Comparison of ENCODE assay signal across 16 cellular contexts in genomic region chr16:85634747-85635544, GRCh38. TPM values are rescaled to one million over a fixed set of nuclear protein-coding genes. Genes with fewer than 3 reads are reported as not detected.
A peak's percentile ranks its signal among the peaks of the same experiment; 100 is the strongest.
DNase-seq lines count a peak whose midpoint lies in the region; ATAC-seq and TF ChIP-seq lines count a peak whose summit lies in the region.
"Had no signal": no experiment of that assay in that cellular context is flagged by ENCODE, and none has a peak within 500 bp of the region (broad histone marks: within the 10 kb centered on the region; RNA-seq: fewer than 3 reads in every experiment).

No MANE protein-coding gene starts in this region.

- peaks cover 0 to 1% (median 0%) of the 10 kb centered on the region in 3 experiments for H3K9me3 ChIP-seq in naive thymus-derived CD4-positive, alpha-beta T cell (ENCODE audit: control insufficient read depth in 2 of 3, low read length in 3 of 3)

- no peaks in the 10 kb centered on the region for H3K27me3 Mint-ChIP-seq in CD14-positive monocyte (ENCODE audit: low read depth in 3 of 3)
- H3K27me3 Mint-ChIP-seq in GM23338 (ENCODE audit: insufficient read depth, low read depth, poor library complexity), result peaks cover 11% of the 10 kb centered on the region
- no peaks in the 10 kb centered on the region for H3K27me3 Mint-ChIP-seq in WTC11 (ENCODE audit: low read depth)
- no peaks in the 10 kb centered on the region for H3K27me3 Mint-ChIP-seq in naive thymus-derived CD4-positive, alpha-beta T cell

- no peak overlapping the region for H3K4me3 Mint-ChIP-seq in CD14-positive monocyte
- H3K4me3 Mint-ChIP-seq in GM23338, result no peak overlapping the region
- no peak overlapping the region for H3K4me3 Mint-ChIP-seq in WTC11
- H3K4me3 Mint-ChIP-seq in naive thymus-derived CD4-positive, alpha-beta T cell, result no peak overlapping the region
- H3K4me3 Mint-ChIP-seq: activated CD8-positive, alpha-beta T cell treated with anti-CD3 and anti-CD28 coated beads, Interleukin-2, amount 10 ng/mL, durations not matched to agents 7 days and 5 days; T-helper 2 cell treated with Interferon-gamma antibody and Interleukin-4, amounts not matched to agents 5 μg/mL and 100 μg/mL, for 36 hours had no signal

- H2AFZ ChIP-seq in GM23338, result no peak overlapping the region

- no peak overlapping the region for H3K4me3 ChIP-seq in GM23338
- H3K4me3 ChIP-seq in kidney epithelial cell (ENCODE audit: low read depth, low read length), result no peak overlapping the region
- no peak overlapping the region for H3K4me3 ChIP-seq in naive thymus-derived CD4-positive, alpha-beta T cell (ENCODE audit: low read length)
- H3K4me3 ChIP-seq: coronary artery had no signal

- H3K9me2 ChIP-seq in GM23338 (ENCODE audit: insufficient read depth), result no peaks in the 10 kb centered on the region

- H3K36me3 Mint-ChIP-seq in CD14-positive monocyte, result peaks cover 14 to 46% of the 10 kb centered on the region in 2 donors
- peaks cover 10% of the 10 kb centered on the region for H3K36me3 Mint-ChIP-seq in GM23338 (ENCODE audit: low read depth)
- H3K36me3 Mint-ChIP-seq in WTC11, result peaks cover 3% of the 10 kb centered on the region
- H3K36me3 Mint-ChIP-seq in naive thymus-derived CD4-positive, alpha-beta T cell, result peaks cover 0 to under 1% (median 0%) of the 10 kb centered on the region in 5 donors

- H3K36me3 ChIP-seq in GM23338 (ENCODE audit: insufficient read depth) (no peaks in the 10 kb centered on the region), kidney epithelial cell (ENCODE audit: control insufficient read depth, insufficient read depth, low read length) (no peaks in the 10 kb centered on the region)
- no peaks in the 10 kb centered on the region for H3K36me3 ChIP-seq in naive thymus-derived CD4-positive, alpha-beta T cell (ENCODE audit: control insufficient read depth in 2 of 3, insufficient read depth in 3 of 3, low read length in 3 of 3)

- H3K4me2 ChIP-seq in GM23338, result no peak overlapping the region

- POLR2A ChIA-PET in WTC11 (lab: Charles Lee), result no interaction called here
- POLR2A ChIA-PET in naive thymus-derived CD4-positive, alpha-beta T cell (lab: Charles Lee), result no interaction called here

- H3K4me1 Mint-ChIP-seq in CD14-positive monocyte (no peaks in the 10 kb centered on the region), GM23338 (peaks cover 15% of the 10 kb centered on the region), WTC11 (no peaks in the 10 kb centered on the region; the same call in 1 of the 2 replicates)
- peaks cover 0 to 4% (median 0%) of the 10 kb centered on the region in 7 donors for H3K4me1 Mint-ChIP-seq in naive thymus-derived CD4-positive, alpha-beta T cell

- no peaks in the 10 kb centered on the region for H3F3A ChIP-seq in GM23338 (replicated peaks; ENCODE audit: low read depth)

- DNase-seq in CD14-positive monocyte (ENCODE audit: low spot score) (no peak), GM23338 (ENCODE audit: low spot score) (peak; percentile 63), WTC11 (ENCODE audit: low spot score) (peak; percentile 41), kidney epithelial cell (ENCODE audit: low read depth) (no peak), NCI-H1092 treated with DMSO at 0.1 percent for 48 hours (lab: John Stamatoyannopoulos, UW) (no peak), NCI-H774 (lab: John Stamatoyannopoulos, UW) (no peak)
- DNase-seq in stimulated activated CD4-positive, alpha-beta T cell treated with anti-CD3 and anti-CD28 coated beads, Interleukin-4, amount 100 ng/mL, for 24 hours, result no peak
- DNase-seq in naive thymus-derived CD4-positive, alpha-beta T cell, result no peak
- DNase-seq: activated CD8-positive, alpha-beta T cell treated with anti-CD3 and anti-CD28 coated beads, Interleukin-2, amount 10 ng/mL, durations not matched to agents 7 days and 5 days; activated naive CD4-positive, alpha-beta T cell treated with Interleukin-2 at 50 U/mL for 16 hours; HCEC 1CT; islet precursor cell; NCI-H187 treated with DMSO at 0.1 percent for 48 hours; right cardiac atrium had no signal

- peaks cover 0 to 3% (median 3%) of the 10 kb centered on the region in 7 donors for H3K9me3 Mint-ChIP-seq in CD14-positive monocyte
- H3K9me3 Mint-ChIP-seq in GM23338, result peaks cover 3% of the 10 kb centered on the region
- peaks cover 3% of the 10 kb centered on the region for H3K9me3 Mint-ChIP-seq in WTC11
- H3K9me3 Mint-ChIP-seq in naive thymus-derived CD4-positive, alpha-beta T cell, result peaks cover 0 to 2% (median 0%) of the 10 kb centered on the region in 11 donors

- no peak overlapping the region for H3K27ac ChIP-seq in GM23338 (ENCODE audit: low read depth)
- H3K27ac ChIP-seq in naive thymus-derived CD4-positive, alpha-beta T cell (ENCODE audit: low read depth, low read length), result no peak overlapping the region
- H3K27ac ChIP-seq: coronary artery had no signal

- no peak for TF ChIP-seq CTCF in CD14-positive monocyte (IDR thresholded peaks at IDR 0.05)
- TF ChIP-seq CTCF in GM23338 (conservative IDR thresholded peaks at IDR 0.05; ENCODE audit: low read depth in 2 of 2), result peak; percentile 49 to 56
- TF ChIP-seq CTCF in WTC11 (IDR thresholded peaks at IDR 0.05), result peak; percentile 26; the same call in 1 of the 2 replicates
- peak; percentile 31 for TF ChIP-seq CTCF in kidney epithelial cell (IDR thresholded peaks at IDR 0.05; ENCODE audit: insufficient read depth, low read length, poor library complexity, severe bottlenecking)

- ATAC-seq in GM23338 (peak; percentile 11), WTC11 (no peak)
- no peak for ATAC-seq in naive thymus-derived CD4-positive, alpha-beta T cell
- ATAC-seq: activated CD8-positive, alpha-beta T cell treated with anti-CD3 and anti-CD28 coated beads, Interleukin-2, amount 10 ng/mL, durations not matched to agents 7 days and 5 days; right cardiac atrium had no signal

- intact Hi-C loops in CD14-positive monocyte (cut with micrococcal nuclease), result no loop called here
- intact Hi-C loops in naive thymus-derived CD4-positive, alpha-beta T cell (cut with micrococcal nuclease), result no loop called here

- H3K27me3 ChIP-seq in GM23338 (ENCODE audit: insufficient read depth) (no peaks in the 10 kb centered on the region), kidney epithelial cell (ENCODE audit: control insufficient read depth, insufficient read depth, low read length) (no peaks in the 10 kb centered on the region)
- H3K27me3 ChIP-seq in naive thymus-derived CD4-positive, alpha-beta T cell (ENCODE audit: control insufficient read depth in 2 of 2, insufficient read depth in 2 of 2, low read length in 2 of 2), result no peaks in the 10 kb centered on the region

- H3K79me2 ChIP-seq in GM23338 (replicated peaks; ENCODE audit: insufficient read depth), result peaks cover 96% of the 10 kb centered on the region

- CTCF ChIA-PET in WTC11 (lab: Charles Lee), result interaction anchor here (0.9 to 3.7 kb wide), 7 partner anchors 9 to 219 kb away, joined by 4 to 24 read pairs (median 4); no protein-coding TSS in a partner anchor
- CTCF ChIA-PET in naive thymus-derived CD4-positive, alpha-beta T cell (lab: Charles Lee), result no interaction called here

- H3K27ac Mint-ChIP-seq in CD14-positive monocyte (peak overlapping the region in 4 of 7 donors; percentile 33 to 71 (median 52)), GM23338 (no peak overlapping the region; the same call in 1 of the 2 replicates), WTC11 (peak overlapping the region; percentile 45; the same call in 1 of the 2 replicates)
- H3K27ac Mint-ChIP-seq in naive thymus-derived CD4-positive, alpha-beta T cell, result no peak overlapping the region
- H3K27ac Mint-ChIP-seq: activated CD8-positive, alpha-beta T cell treated with anti-CD3 and anti-CD28 coated beads, Interleukin-2, amount 10 ng/mL, durations not matched to agents 7 days and 5 days; T-helper 2 cell treated with Interferon-gamma antibody and Interleukin-4, amounts not matched to agents 5 μg/mL and 100 μg/mL, for 36 hours had no signal

- 0 out of 2 replicates have a peak, but pooled peaks cover 4% of the 10 kb centered on the region for H3K4me1 ChIP-seq in GM23338 (ENCODE audit: insufficient read depth)
- no peaks in the 10 kb centered on the region for H3K4me1 ChIP-seq in naive thymus-derived CD4-positive, alpha-beta T cell (ENCODE audit: control insufficient read depth in 2 of 2, insufficient read depth in 2 of 2, low read length in 2 of 2)

- H4K20me1 ChIP-seq in GM23338 (replicated peaks; ENCODE audit: insufficient read depth), result peaks cover 56% of the 10 kb centered on the region

TF ChIP-seq in GM23338, 12 proteins besides CTCF, POLR2A, EP300 and RAD21 (continues in another document):
- TF ChIP-seq CREB1 (CRISPR knock-in tag; IDR thresholded peaks at IDR 0.05; ENCODE audit: low read depth), result no peak

TF ChIP-seq in WTC11, 78 proteins besides CTCF, POLR2A, EP300 and RAD21 (continues in another document):
- no peak for TF ChIP-seq ATF2 (CRISPR knock-in tag; IDR thresholded peaks at IDR 0.05; ENCODE audit: borderline replicate concordance, low read depth)

RNA-seq across cellular contexts. Expression of gene GSE1, which starts 21.8 kb away (rescaled TPM):
- polyA plus RNA-seq in CD14-positive monocyte, result under 1 TPM; 0.67 to 0.86 TPM
- 118 and 135 TPM in 2 replicates for total RNA-seq in GM23338 (2014; rRNA removed; shearing (Covaris generic))
- polyA plus RNA-seq in GM23338 (2016; fragmentation: Nextera tagmentation; extraction: Ambion mirVana), result 32.4 and 34.0 TPM in 2 replicates
- 91.0 to 124 TPM (median 93.8 TPM) in 3 replicates for total RNA-seq in WTC11 (2021)
- 25.7 and 30.9 TPM in 2 replicates for total RNA-seq in kidney epithelial cell
- 10 to 100 TPM in 4 of 5 experiments, 1 to 10 TPM in 1; 8.7 to 69.2 (median 33.3) TPM for total RNA-seq in naive thymus-derived CD4-positive, alpha-beta T cell
- under 1 TPM; 0.18 to 0.37 TPM for polyA plus RNA-seq in naive thymus-derived CD4-positive, alpha-beta T cell

RNA-seq across cellular contexts. Expression of gene GINS2, which starts 53.8 kb away (rescaled TPM):
- polyA plus RNA-seq in CD14-positive monocyte, result under 1 TPM in 1 of 2 donors, not detected in 1; 0.28 TPM
- 35.0 and 40.5 TPM in 2 replicates for total RNA-seq in GM23338 (2014; rRNA removed; shearing (Covaris generic))
- 42.0 and 44.4 TPM in 2 replicates for polyA plus RNA-seq in GM23338 (2016; fragmentation: Nextera tagmentation; extraction: Ambion mirVana)
- total RNA-seq in WTC11 (2021), result 35.5 to 38.4 TPM (median 38.0 TPM) in 3 replicates
- 5.8 and 6.5 TPM in 2 replicates for total RNA-seq in kidney epithelial cell
- total RNA-seq in naive thymus-derived CD4-positive, alpha-beta T cell, result 10 to 100 TPM in 1 of 5 experiments, 1 to 10 TPM in 4; 1.0 to 43.6 (median 1.9) TPM
- 1 to 10 TPM; 1.3 to 2.1 TPM for polyA plus RNA-seq in naive thymus-derived CD4-positive, alpha-beta T cell

Comparison
In these comparisons a context has a peak if more than half of its experiments do, and no peak if none do; other contexts are left out.
1. DNase-seq: peak in GM23338 (single experiment) and WTC11 (single experiment); none in CD14-positive monocyte (single experiment), kidney epithelial cell (single experiment), stimulated activated CD4-positive, alpha-beta T cell treated with anti-CD3 and anti-CD28 coated beads, Interleukin-4, amount 100 ng/mL, for 24 hours (single experiment), naive thymus-derived CD4-positive, alpha-beta T cell (0 of 9), NCI-H1092 treated with DMSO at 0.1 percent for 48 hours (single experiment) and NCI-H774 (single experiment).
2. H3K27ac Mint-ChIP-seq: peak in CD14-positive monocyte (4 of 7) and WTC11 (single experiment); none in GM23338 (single experiment) and naive thymus-derived CD4-positive, alpha-beta T cell (0 of 9).